10 cellular contexts compared by ENCODE assay signal in the genomic region with DNA sequence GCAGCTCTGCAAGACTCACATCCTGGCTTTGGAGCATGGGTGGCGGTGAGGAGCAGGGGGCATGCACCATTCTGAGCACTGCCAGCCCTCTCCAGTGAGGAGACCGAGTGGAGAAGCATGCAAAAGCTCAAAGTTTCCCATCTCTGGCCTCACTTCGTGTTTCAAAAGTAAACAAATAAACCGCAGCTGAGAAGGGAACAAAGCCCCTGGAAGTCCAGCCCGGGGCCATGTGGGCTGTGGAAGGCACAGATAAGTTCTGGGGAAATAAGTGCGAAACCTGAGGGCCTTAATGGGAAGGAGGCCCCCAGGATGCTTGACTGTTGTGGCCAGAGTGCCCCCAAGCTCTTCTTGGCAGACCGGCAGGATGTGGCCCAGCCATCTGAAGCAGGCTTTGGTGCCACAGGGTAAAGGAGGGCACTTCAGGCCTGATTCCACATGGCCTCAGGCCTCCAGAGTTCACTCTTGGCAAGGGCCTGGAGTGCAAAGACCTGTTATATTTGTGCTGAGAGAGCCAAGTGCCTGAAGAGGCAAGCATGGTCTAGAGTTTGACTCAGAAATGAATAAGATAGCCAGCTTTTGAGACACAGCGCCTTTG. TPM values are rescaled to one million over a fixed set of nuclear protein-coding genes. Genes with fewer than 3 reads are reported as not detected.
A peak's percentile ranks its signal among the peaks of the same experiment; 100 is the strongest.
DNase-seq lines count a peak whose midpoint lies in the region; ATAC-seq, FAIRE-seq and TF ChIP-seq lines count a peak whose summit lies in the region.
"Had no signal": no experiment of that assay in that cellular context is flagged by ENCODE, and none has a peak within 500 bp of the region (broad histone marks: within the 10 kb centered on the region; RNA-seq: fewer than 3 reads in every experiment).

No MANE protein-coding gene starts in this region.

- H3K4me2 ChIP-seq in GM23338 = peak overlapping the region; percentile 83
- peak overlapping the region; percentile 82 for H3K4me2 ChIP-seq in astrocyte (ENCODE audit: low read length)
- H3K4me2 ChIP-seq in PC-9 = no peak overlapping the region

- H3K27me3 Mint-ChIP-seq in GM23338 (ENCODE audit: insufficient read depth, low read depth, poor library complexity) = peaks cover 30% of the 10 kb centered on the region
- peaks cover 28% of the 10 kb centered on the region for H3K27me3 Mint-ChIP-seq in astrocyte (ENCODE audit: low read depth, unreplicated experiment)

- H3K36me3 ChIP-seq in GM23338 (ENCODE audit: insufficient read depth) (no peaks in the 10 kb centered on the region), astrocyte (ENCODE audit: insufficient read depth, low read length) (no peaks in the 10 kb centered on the region), left ventricle myocardium inferior (no peaks in the 10 kb centered on the region), PC-9 (ENCODE audit: low read depth) (no peaks in the 10 kb centered on the region)

- H3K4me3 ChIP-seq in GM23338 (peak overlapping the region; percentile 64), astrocyte (ENCODE audit: insufficient read depth, low read depth, low read length) (peak overlapping the region; percentile 43), left ventricle myocardium inferior (peak overlapping the region; percentile 71), skeletal muscle cell (ENCODE audit: low read depth, low read length) (peak overlapping the region; percentile 37), PC-9 (no peak overlapping the region)

- intact Hi-C loops in left ventricle myocardium inferior (cut with micrococcal nuclease) = no loop called here
- intact Hi-C loops in PC-9 (cut with micrococcal nuclease; ENCODE audit: unreplicated experiment) = no loop called here

- ATAC-seq in GM23338 = peak; percentile 10; the same call in 1 of the 3 replicates
- ATAC-seq in HG03135 (IDR thresholded peaks at IDR 0.05; ENCODE audit: unreplicated experiment) = no peak

- POLR2A ChIA-PET in PC-9 (lab: Charles Lee; ENCODE audit: unreplicated experiment) = no interaction called here

- H4K20me1 ChIP-seq in GM23338 (replicated peaks; ENCODE audit: insufficient read depth) = no peaks in the 10 kb centered on the region
- H4K20me1 ChIP-seq in astrocyte (ENCODE audit: insufficient read depth, low read length) = no peaks in the 10 kb centered on the region
- H4K20me1 ChIP-seq in PC-9 (ENCODE audit: insufficient read depth) = no peaks in the 10 kb centered on the region

- H3K9me3 Mint-ChIP-seq in GM23338 (no peaks in the 10 kb centered on the region), astrocyte (ENCODE audit: unreplicated experiment) (peaks cover 3% of the 10 kb centered on the region)

- TF ChIP-seq CTCF in GM23338 (conservative IDR thresholded peaks at IDR 0.05; ENCODE audit: low read depth in 2 of 2) (no peak), astrocyte (IDR thresholded peaks at IDR 0.05; ENCODE audit: insufficient read depth, low read depth, low read length) (no peak), left ventricle myocardium inferior (IDR thresholded peaks at IDR 0.05; ENCODE audit: borderline replicate concordance) (no peak), PC-9 (conservative IDR thresholded peaks at IDR 0.05) (no peak)

- H3K9me2 ChIP-seq in GM23338 (ENCODE audit: insufficient read depth) (0 out of 2 replicates have a peak, but pooled peaks cover 7% of the 10 kb centered on the region), PC-9 (ENCODE audit: insufficient read depth) (no peaks in the 10 kb centered on the region)

- H3K9me3 ChIP-seq in astrocyte (ENCODE audit: insufficient read depth, low read depth, low read length) = no peaks in the 10 kb centered on the region
- no peaks in the 10 kb centered on the region for H3K9me3 ChIP-seq in left ventricle myocardium inferior (replicated peaks)
- no peaks in the 10 kb centered on the region for H3K9me3 ChIP-seq in PC-9 (ENCODE audit: insufficient read depth, low read depth)

- H3K27ac ChIP-seq in GM23338 (ENCODE audit: low read depth) (no peak overlapping the region), astrocyte (ENCODE audit: low read depth, low read length) (peak overlapping the region; percentile 56), left ventricle myocardium inferior (replicated peaks) (peak overlapping the region; percentile 81), PC-9 (no peak overlapping the region)

- H3K4me1 Mint-ChIP-seq in GM23338 (peaks cover 7% of the 10 kb centered on the region), astrocyte (ENCODE audit: low read depth, unreplicated experiment) (peaks cover 21% of the 10 kb centered on the region)

- FAIRE-seq in astrocyte (lab: Jason Lieb, UNC) = peak; percentile 52

- H3K4me3 Mint-ChIP-seq in GM23338 = peak overlapping the region; percentile 54
- peak overlapping the region; percentile 51 for H3K4me3 Mint-ChIP-seq in astrocyte (ENCODE audit: unreplicated experiment)

- H3K79me2 ChIP-seq in GM23338 (replicated peaks; ENCODE audit: insufficient read depth) = no peaks in the 10 kb centered on the region
- peaks cover 17% of the 10 kb centered on the region for H3K79me2 ChIP-seq in astrocyte (ENCODE audit: insufficient read depth, low read length)
- H3K79me2 ChIP-seq in PC-9 (ENCODE audit: low read depth) = no peaks in the 10 kb centered on the region

- H3F3A ChIP-seq in GM23338 (replicated peaks; ENCODE audit: low read depth) = no peaks in the 10 kb centered on the region
- H3F3A ChIP-seq in PC-9 (ENCODE audit: insufficient read depth, low read depth) = no peaks in the 10 kb centered on the region

- DNase-seq in GM23338 (ENCODE audit: low spot score) = no peak
- DNase-seq in astrocyte (ENCODE audit: low read depth) = peak; percentile 45
- no peak for DNase-seq in left ventricle myocardium inferior
- DNase-seq in skeletal muscle cell (ENCODE audit: low read depth) = no peak
- no peak for DNase-seq in NCI-H510A treated with DMSO at 0.1 percent for 48 hours (lab: John Stamatoyannopoulos, UW)
- no peak for DNase-seq in PC-9
- no peak for DNase-seq in stimulated activated CD4-positive, alpha-beta T cell treated with anti-CD3 and anti-CD28 coated beads, Interleukin-2, amount 100 ng/mL, for 48 hours
- DNase-seq: Kasumi-1; stimulated activated CD8-positive, alpha-beta memory T cell treated with anti-CD3 and anti-CD28 coated beads, Interleukin-4, amount 100 ng/mL, for 48 hours had no signal

- H3K4me1 ChIP-seq in GM23338 (ENCODE audit: insufficient read depth) (no peaks in the 10 kb centered on the region), astrocyte (ENCODE audit: insufficient read depth, low read length) (peaks cover 32% of the 10 kb centered on the region), left ventricle myocardium inferior (peaks cover 40% of the 10 kb centered on the region), PC-9 (replicated peaks; ENCODE audit: insufficient read depth) (no peaks in the 10 kb centered on the region)

- no TSS peak for BruUV-seq in PC-9 (replicated peaks; lab: Mats Ljungman, UMichigan)

- no peak overlapping the region for H3K27ac Mint-ChIP-seq in GM23338
- H3K27ac Mint-ChIP-seq in astrocyte (ENCODE audit: unreplicated experiment) = no peak overlapping the region

- H3K36me3 Mint-ChIP-seq in GM23338 (ENCODE audit: low read depth) (no peaks in the 10 kb centered on the region), astrocyte (ENCODE audit: low read depth, unreplicated experiment) (no peaks in the 10 kb centered on the region)

- peak overlapping the region; percentile 74 for H3K9ac ChIP-seq in astrocyte (ENCODE audit: low read length)

- CTCF ChIA-PET in PC-9 (lab: Charles Lee) = no interaction called here

- H2AFZ ChIP-seq in GM23338 (peak overlapping the region; percentile 84), astrocyte (ENCODE audit: low read depth, low read length) (peak overlapping the region; percentile 61), PC-9 (no peak overlapping the region)

- peaks cover 50% of the 10 kb centered on the region for H3K27me3 ChIP-seq in GM23338 (ENCODE audit: insufficient read depth)
- H3K27me3 ChIP-seq in astrocyte (ENCODE audit: insufficient read depth, low read length) = no peaks in the 10 kb centered on the region
- H3K27me3 ChIP-seq in left ventricle myocardium inferior (ENCODE audit: low read depth) = peaks cover 42% of the 10 kb centered on the region
- H3K27me3 ChIP-seq in PC-9 (ENCODE audit: insufficient read depth, low read depth) = peaks cover 42% of the 10 kb centered on the region

TF ChIP-seq in GM23338, 12 proteins besides CTCF, POLR2A, EP300 and RAD21 (continues in another document):
- TF ChIP-seq, protein P1, sequence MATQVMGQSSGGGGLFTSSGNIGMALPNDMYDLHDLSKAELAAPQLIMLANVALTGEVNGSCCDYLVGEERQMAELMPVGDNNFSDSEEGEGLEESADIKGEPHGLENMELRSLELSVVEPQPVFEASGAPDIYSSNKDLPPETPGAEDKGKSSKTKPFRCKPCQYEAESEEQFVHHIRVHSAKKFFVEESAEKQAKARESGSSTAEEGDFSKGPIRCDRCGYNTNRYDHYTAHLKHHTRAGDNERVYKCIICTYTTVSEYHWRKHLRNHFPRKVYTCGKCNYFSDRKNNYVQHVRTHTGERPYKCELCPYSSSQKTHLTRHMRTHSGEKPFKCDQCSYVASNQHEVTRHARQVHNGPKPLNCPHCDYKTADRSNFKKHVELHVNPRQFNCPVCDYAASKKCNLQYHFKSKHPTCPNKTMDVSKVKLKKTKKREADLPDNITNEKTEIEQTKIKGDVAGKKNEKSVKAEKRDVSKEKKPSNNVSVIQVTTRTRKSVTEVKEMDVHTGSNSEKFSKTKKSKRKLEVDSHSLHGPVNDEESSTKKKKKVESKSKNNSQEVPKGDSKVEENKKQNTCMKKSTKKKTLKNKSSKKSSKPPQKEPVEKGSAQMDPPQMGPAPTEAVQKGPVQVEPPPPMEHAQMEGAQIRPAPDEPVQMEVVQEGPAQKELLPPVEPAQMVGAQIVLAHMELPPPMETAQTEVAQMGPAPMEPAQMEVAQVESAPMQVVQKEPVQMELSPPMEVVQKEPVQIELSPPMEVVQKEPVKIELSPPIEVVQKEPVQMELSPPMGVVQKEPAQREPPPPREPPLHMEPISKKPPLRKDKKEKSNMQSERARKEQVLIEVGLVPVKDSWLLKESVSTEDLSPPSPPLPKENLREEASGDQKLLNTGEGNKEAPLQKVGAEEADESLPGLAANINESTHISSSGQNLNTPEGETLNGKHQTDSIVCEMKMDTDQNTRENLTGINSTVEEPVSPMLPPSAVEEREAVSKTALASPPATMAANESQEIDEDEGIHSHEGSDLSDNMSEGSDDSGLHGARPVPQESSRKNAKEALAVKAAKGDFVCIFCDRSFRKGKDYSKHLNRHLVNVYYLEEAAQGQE (IDR thresholded peaks at IDR 0.05; ENCODE audit: unreplicated experiment) = no peak
- no peak for TF ChIP-seq STAT1 (IDR thresholded peaks at IDR 0.05; ENCODE audit: unreplicated experiment)

RNA-seq across cellular contexts. Expression of a gene that starts 1.2 kb away (rescaled TPM):
- total RNA-seq in GM23338 (2014; rRNA removed; shearing (Covaris generic)) = 0.97 and 1.7 TPM in 2 replicates
- 2.0 and 2.2 TPM in 2 replicates for polyA plus RNA-seq in GM23338 (2016; fragmentation: Nextera tagmentation; extraction: Ambion mirVana)
- total RNA-seq in astrocyte (1.2 and 1.5 TPM in 2 replicates), left ventricle myocardium inferior (5.9 TPM), PC-9 (2021) (not detected in 2 replicates)

RNA-seq across cellular contexts. Expression of a gene that starts 25.2 kb away (rescaled TPM):
- not detected in 2 replicates for total RNA-seq in GM23338 (2014; rRNA removed; shearing (Covaris generic))
- polyA plus RNA-seq in GM23338 (2016; fragmentation: Nextera tagmentation; extraction: Ambion mirVana) = not detected in 2 replicates
- total RNA-seq in astrocyte = not detected in 2 replicates
- total RNA-seq in left ventricle myocardium inferior = not detected
- total RNA-seq in PC-9 (2021) = not detected in 2 replicates

Comparison
In these comparisons a context has a peak if more than half of its experiments do, and no peak if none do; other contexts are left out.
1. H3K27ac ChIP-seq: peak in astrocyte (single experiment) and left ventricle myocardium inferior (single experiment); none in GM23338 (single experiment) and PC-9 (single experiment).